Comparison of ENCODE assay signal across 23 cellular contexts in genomic region chr4:2183394-2183793, GRCh38.
"Had no signal": no experiment of that assay in that cellular context is flagged by ENCODE, and none has a peak within 500 bp of the region (broad histone marks: within the 10 kb centered on the region; RNA-seq: fewer than 3 reads in every experiment).

No MANE protein-coding gene starts in this region.

- FAIRE-seq: endothelial cell of umbilical vein had no signal

- DNase-seq: activated B cell treated with CpG ODN at 0.5 μM for 24 hours; activated effector memory CD4-positive, alpha-beta T cell treated with Interleukin-2 at 50 U/mL for 16 hours; activated naive CD4-positive, alpha-beta T cell treated with Interleukin-2 at 50 U/mL for 16 hours; adrenal gland; brain microvascular endothelial cell; caudate nucleus; kidney; left colon; stimulated activated CD4-positive, alpha-beta T cell treated with anti-CD3 and anti-CD28 coated beads, Interleukin-1b, Interleukin-23, amount 100 ng/mL, for 48 hours; stimulated activated naive B cell treated with anti-CD40 and anti-IgM and Interleukin-4, amounts not matched to agents 10 μg/mL and 1 μg/mL and 100 μg/mL, for 72 hours; stomach; SW 1271; T-helper 17 cell; T1000; thyroid gland; upper lobe of right lung had no signal

- H2AFZ ChIP-seq: hepatocyte had no signal

- H3K4me3 ChIP-seq: adrenal gland, ascending aorta, gastroesophageal sphincter, hepatocyte, smooth muscle cell, stomach, thyroid gland, upper lobe of right lung had no signal

- H3K4me2 ChIP-seq: hepatocyte, smooth muscle cell had no signal

- H3K9me3 ChIP-seq: thyroid gland, upper lobe of right lung had no signal

- H3K36me3 ChIP-seq: adrenal gland, ascending aorta, brain microvascular endothelial cell, thyroid gland, upper lobe of right lung had no signal

- H3K27me3 ChIP-seq: adrenal gland, ascending aorta, brain microvascular endothelial cell, gastroesophageal sphincter, hepatocyte, stomach, thyroid gland, upper lobe of right lung had no signal

- H3K4me1 ChIP-seq: adrenal gland, ascending aorta, gastroesophageal sphincter, stomach, upper lobe of right lung had no signal

- ATAC-seq: esophagus mucosa; gastroesophageal sphincter; left colon; sciatic nerve; stimulated activated naive B cell treated with anti-CD40 and anti-IgM and Interleukin-4, amounts not matched to agents 10 μg/mL and 1 μg/mL and 100 μg/mL, for 72 hours; T-helper 17 cell; upper lobe of right lung had no signal

- H3K27ac ChIP-seq: adrenal gland, ascending aorta, brain microvascular endothelial cell, gastroesophageal sphincter, hepatocyte, stomach, thyroid gland, upper lobe of right lung had no signal

- H3K79me2 ChIP-seq: hepatocyte had no signal
